In the genomic region with DNA sequence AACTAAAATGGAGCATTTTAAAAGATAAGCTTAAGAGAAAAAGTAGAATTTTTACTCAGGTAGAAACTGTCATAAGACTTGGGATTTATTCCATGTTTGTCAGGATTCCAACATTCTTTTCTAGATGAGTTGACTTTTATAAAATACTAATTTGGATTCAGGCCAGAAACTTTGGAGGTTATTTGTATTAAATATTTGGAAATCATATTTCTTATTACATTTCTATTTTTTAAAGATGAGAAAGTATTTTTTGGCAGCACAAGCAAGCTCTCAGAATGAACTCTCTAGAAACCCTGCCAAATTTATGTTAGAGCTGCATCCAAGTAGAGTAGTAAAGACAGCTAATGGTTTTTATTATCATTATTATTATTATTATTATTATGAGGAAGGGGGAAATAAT, we compare ENCODE assay signal across 22 cellular contexts.
"Had no signal": no experiment of that assay in that cellular context is flagged by ENCODE, and none has a peak within 500 bp of the region (broad histone marks: within the 10 kb centered on the region; RNA-seq: fewer than 3 reads in every experiment).

No MANE protein-coding gene starts in this region.

- H3K9me3 ChIP-seq: ascending aorta, colonic mucosa, gastroesophageal sphincter, heart right ventricle, mucosa of descending colon, neutrophil had no signal

- H3K27me3 Mint-ChIP-seq: activated CD4-positive, alpha-beta T cell treated with anti-CD3 and anti-CD28 coated beads, Interleukin-2, amount 10 ng/mL, durations not matched to agents 7 days and 5 days; activated naive CD8-positive, alpha-beta T cell treated with anti-CD3 and anti-CD28 coated beads, Interleukin-2, amount 10 ng/mL, durations not matched to agents 7 days and 5 days had no signal

- H3K36me3 Mint-ChIP-seq: activated naive CD8-positive, alpha-beta T cell treated with anti-CD3 and anti-CD28 coated beads, Interleukin-2, amount 10 ng/mL, durations not matched to agents 7 days and 5 days; naive thymus-derived CD4-positive, alpha-beta T cell had no signal

- DNase-seq: activated CD4-positive, alpha-beta T cell treated with anti-CD3 and anti-CD28 coated beads, Interleukin-2, amount 10 ng/mL, durations not matched to agents 7 days and 5 days; activated naive CD4-positive, alpha-beta T cell; activated naive CD8-positive, alpha-beta T cell treated with anti-CD3 and anti-CD28 coated beads, Interleukin-2, amount 10 ng/mL, durations not matched to agents 7 days and 5 days; colonic mucosa; effector memory CD4-positive, alpha-beta T cell; heart right ventricle; left colon; mucosa of descending colon; naive thymus-derived CD4-positive, alpha-beta T cell; right cardiac atrium; stimulated activated CD4-positive, alpha-beta T cell treated with anti-CD3 and anti-CD28 coated beads, Interleukin-4, amount 100 ng/mL, for 4 hours; stimulated activated CD8-positive, alpha-beta memory T cell treated with anti-CD3 and anti-CD28 coated beads, Interleukin-4, amount 100 ng/mL, for 48 hours; stimulated activated naive CD4-positive, alpha-beta T cell treated with Interleukin-2 at 50 U/mL for 16 hours; substantia nigra; trophoblast cell had no signal

- H3K27ac Mint-ChIP-seq: activated CD4-positive, alpha-beta T cell treated with anti-CD3 and anti-CD28 coated beads, Interleukin-2, amount 10 ng/mL, durations not matched to agents 7 days and 5 days; activated naive CD8-positive, alpha-beta T cell treated with anti-CD3 and anti-CD28 coated beads, Interleukin-2, amount 10 ng/mL, durations not matched to agents 7 days and 5 days; activated T-helper 1 cell treated with anti-CD3 and anti-CD28 coated beads, Interleukin-12 subunit alpha, Interleukin-12 subunit beta, Interleukin-2, Interleukin-4 antibody, amounts not matched to agents 30 ng/mL and 10 ng/mL and 1 ng/mL, durations not matched to agents 14 hours and 24 hours and 36 hours; naive thymus-derived CD4-positive, alpha-beta T cell had no signal

- H3K4me1 Mint-ChIP-seq: activated CD4-positive, alpha-beta T cell treated with anti-CD3 and anti-CD28 coated beads, Interleukin-2, amount 10 ng/mL, durations not matched to agents 7 days and 5 days; activated naive CD8-positive, alpha-beta T cell treated with anti-CD3 and anti-CD28 coated beads, Interleukin-2, amount 10 ng/mL, durations not matched to agents 7 days and 5 days; naive thymus-derived CD4-positive, alpha-beta T cell had no signal

- H3K4me3 Mint-ChIP-seq: activated CD4-positive, alpha-beta T cell treated with anti-CD3 and anti-CD28 coated beads, Interleukin-2, amount 10 ng/mL, durations not matched to agents 7 days and 5 days; activated naive CD8-positive, alpha-beta T cell treated with anti-CD3 and anti-CD28 coated beads, Interleukin-2, amount 10 ng/mL, durations not matched to agents 7 days and 5 days; activated T-helper 1 cell treated with anti-CD3 and anti-CD28 coated beads, Interleukin-12 subunit alpha, Interleukin-12 subunit beta, Interleukin-2, Interleukin-4 antibody, amounts not matched to agents 30 ng/mL and 10 ng/mL and 1 ng/mL, durations not matched to agents 14 hours and 24 hours and 36 hours; naive thymus-derived CD4-positive, alpha-beta T cell had no signal

- H3K36me3 ChIP-seq: ascending aorta, cardiac muscle cell, colonic mucosa, gastroesophageal sphincter, heart right ventricle, neutrophil had no signal

- H3K4me1 ChIP-seq: colonic mucosa had no signal

- H3K27ac ChIP-seq: ascending aorta, cardiac muscle cell, colonic mucosa, gastroesophageal sphincter, heart right ventricle, neutrophil had no signal

- H3K4me3 ChIP-seq: ascending aorta, cardiac muscle cell, colonic mucosa, gastroesophageal sphincter, heart right ventricle, lung, mucosa of descending colon, smooth muscle cell had no signal

- ATAC-seq: gastroesophageal sphincter; heart right ventricle; left colon; mucosa of descending colon; naive thymus-derived CD4-positive, alpha-beta T cell; right cardiac atrium had no signal

- H3K27me3 ChIP-seq: ascending aorta, cardiac muscle cell, colonic mucosa, gastroesophageal sphincter, heart right ventricle, neutrophil had no signal

- H3K9me3 Mint-ChIP-seq: activated CD4-positive, alpha-beta T cell treated with anti-CD3 and anti-CD28 coated beads, Interleukin-2, amount 10 ng/mL, durations not matched to agents 7 days and 5 days; activated naive CD8-positive, alpha-beta T cell treated with anti-CD3 and anti-CD28 coated beads, Interleukin-2, amount 10 ng/mL, durations not matched to agents 7 days and 5 days; activated T-helper 1 cell treated with anti-CD3 and anti-CD28 coated beads, Interleukin-12 subunit alpha, Interleukin-12 subunit beta, Interleukin-2, Interleukin-4 antibody, amounts not matched to agents 30 ng/mL and 10 ng/mL and 1 ng/mL, durations not matched to agents 14 hours and 24 hours and 36 hours had no signal
